15 cellular contexts compared by ENCODE assay signal in genomic region chr6:44111434-44112417, GRCh38. TPM values are rescaled to one million over a fixed set of nuclear protein-coding genes. Genes with fewer than 3 reads are reported as not detected.
DNase-seq lines count a peak whose midpoint lies in the region; ATAC-seq and TF ChIP-seq lines count a peak whose summit lies in the region.
"Had no signal": no experiment of that assay in that cellular context is flagged by ENCODE, and none has a peak within 500 bp of the region (broad histone marks: within the 10 kb centered on the region; RNA-seq: fewer than 3 reads in every experiment).

No MANE protein-coding gene starts in this region.

- peak overlapping the region; percentile 81 for H3K27ac Mint-ChIP-seq in CD8-positive, alpha-beta T cell
- peak overlapping the region; percentile 26 to 65 for H3K27ac Mint-ChIP-seq in effector memory CD8-positive, alpha-beta T cell

- peaks cover 44% of the 10 kb centered on the region for H3K36me3 ChIP-seq in CD8-positive, alpha-beta T cell (ENCODE audit: insufficient read depth, low read length)
- H3K36me3 ChIP-seq in mucosa of stomach (ENCODE audit: control insufficient read depth, insufficient read depth, low read length): peaks cover 21% of the 10 kb centered on the region
- H3K36me3 ChIP-seq in ascending aorta: peaks cover 40 to 52% of the 10 kb centered on the region in 2 donors

- intact Hi-C loops in CD8-positive, alpha-beta T cell (cut with DNase I, micrococcal nuclease): no loop called here
- intact Hi-C loops in ascending aorta (cut with DNase I): no loop called here

- H3K4me3 ChIP-seq in CD8-positive, alpha-beta T cell (ENCODE audit: low read depth, low read length): no peak overlapping the region
- H3K4me3 ChIP-seq in mucosa of stomach (ENCODE audit: low read length): no peak overlapping the region
- no peak overlapping the region for H3K4me3 ChIP-seq in ascending aorta
- H3K4me3 ChIP-seq: SJSA1 had no signal

- no peaks in the 10 kb centered on the region for H3K9me3 Mint-ChIP-seq in CD8-positive, alpha-beta T cell
- no peaks in the 10 kb centered on the region for H3K9me3 Mint-ChIP-seq in effector memory CD8-positive, alpha-beta T cell

- H3K27me3 Mint-ChIP-seq in CD8-positive, alpha-beta T cell (ENCODE audit: low read depth): no peaks in the 10 kb centered on the region
- no peaks in the 10 kb centered on the region for H3K27me3 Mint-ChIP-seq in effector memory CD8-positive, alpha-beta T cell

- no peak for ATAC-seq in CD8-positive, alpha-beta T cell
- ATAC-seq in effector memory CD8-positive, alpha-beta T cell (replicated peaks): no peak

- no peaks in the 10 kb centered on the region for H3K27me3 ChIP-seq in CD8-positive, alpha-beta T cell (ENCODE audit: insufficient read depth, low read length)
- H3K27me3 ChIP-seq in mucosa of stomach (ENCODE audit: control insufficient read depth, insufficient read depth, low read length): no peaks in the 10 kb centered on the region
- no peaks in the 10 kb centered on the region for H3K27me3 ChIP-seq in ascending aorta
- H3K27me3 ChIP-seq: SJSA1 had no signal

- no peak for DNase-seq in CD8-positive, alpha-beta T cell
- DNase-seq in LoVo (ENCODE audit: low spot score): peak; percentile 39
- no peak for DNase-seq in effector memory CD8-positive, alpha-beta T cell
- DNase-seq in COR-L47 (lab: John Stamatoyannopoulos, UW): no peak
- DNase-seq in ascending aorta (ENCODE audit: low spot score in 2 of 2): no peak
- DNase-seq in HK-2 (ENCODE audit: unreplicated experiment): no peak
- no peak for DNase-seq in SIG-M5 treated with dmso at 0.1 percent for 504 hours (lab: John Stamatoyannopoulos, UW; ENCODE audit: unreplicated experiment)
- DNase-seq: amniotic stem cell, GF-D8, NCI-H446 treated with DMSO at 0.1 percent for 48 hours, substantia nigra had no signal

- no peaks in the 10 kb centered on the region for H3K9me3 ChIP-seq in CD8-positive, alpha-beta T cell (ENCODE audit: low read length)
- H3K9me3 ChIP-seq in mucosa of stomach (ENCODE audit: control insufficient read depth, low read length) (no peaks in the 10 kb centered on the region), ascending aorta (no peaks in the 10 kb centered on the region)
- H3K9me3 ChIP-seq: SJSA1 had no signal

- peak overlapping the region; percentile 30 for H3K9ac ChIP-seq in mucosa of stomach (ENCODE audit: low read length)

- peaks cover 78% of the 10 kb centered on the region for H3K36me3 Mint-ChIP-seq in CD8-positive, alpha-beta T cell
- peaks cover 32% of the 10 kb centered on the region for H3K36me3 Mint-ChIP-seq in effector memory CD8-positive, alpha-beta T cell (ENCODE audit: insufficient read depth)

- H3K27ac ChIP-seq in CD8-positive, alpha-beta T cell (ENCODE audit: low read depth, low read length): no peak overlapping the region
- H3K27ac ChIP-seq in ascending aorta: peak overlapping the region in 1 of 2 donors; percentile 71
- H3K27ac ChIP-seq: SJSA1 had no signal

- H3K4me1 ChIP-seq in CD8-positive, alpha-beta T cell (ENCODE audit: insufficient read depth, low read length): peaks cover 4% of the 10 kb centered on the region
- H3K4me1 ChIP-seq in mucosa of stomach (ENCODE audit: control insufficient read depth, insufficient read depth, low read length) (peaks cover 53% of the 10 kb centered on the region), ascending aorta (peaks cover 7 to 9% of the 10 kb centered on the region in 2 donors)

- POLR2A ChIA-PET in CD8-positive, alpha-beta T cell (lab: Charles Lee): interaction anchor here (0.6 kb wide), 1 partner anchor 1706 kb away, joined by 3 read pairs; no protein-coding TSS in a partner anchor

- TF ChIP-seq CTCF in CD8-positive, alpha-beta T cell (IDR thresholded peaks at IDR 0.05): no peak
- no peak for TF ChIP-seq CTCF in ascending aorta (IDR thresholded peaks at IDR 0.05)

- no peak overlapping the region for H3K4me3 Mint-ChIP-seq in CD8-positive, alpha-beta T cell
- H3K4me3 Mint-ChIP-seq in effector memory CD8-positive, alpha-beta T cell: no peak overlapping the region

- CTCF ChIA-PET in CD8-positive, alpha-beta T cell (lab: Charles Lee): interaction anchor here (1.1 to 2.4 kb wide), 5 partner anchors 12 to 201 kb away, joined by 4 to 8 read pairs (median 6); partner anchors contain the start of gene AARS2

- H3K4me1 Mint-ChIP-seq in CD8-positive, alpha-beta T cell (ENCODE audit: low read depth): peaks cover 21% of the 10 kb centered on the region
- peaks cover 16 to 28% of the 10 kb centered on the region in 2 donors for H3K4me1 Mint-ChIP-seq in effector memory CD8-positive, alpha-beta T cell (ENCODE audit: low read depth in 2 of 2)

RNA-seq across cellular contexts. Expression of gene MRPL14, which starts 15.5 kb away (rescaled TPM):
- total RNA-seq in CD8-positive, alpha-beta T cell: 10 to 100 TPM; 10.3 to 10.5 TPM
- 61.8 TPM for total RNA-seq in ascending aorta

RNA-seq across cellular contexts. Expression of gene TMEM63B, which starts 15.6 kb away (rescaled TPM):
- 10 to 100 TPM; 14.1 to 19.0 TPM for total RNA-seq in CD8-positive, alpha-beta T cell
- 9.6 TPM for total RNA-seq in ascending aorta

RNA-seq across cellular contexts. Expression of gene CAPN11, which starts 46.9 kb away (rescaled TPM):
- under 1 TPM; 0.22 to 0.27 TPM for total RNA-seq in CD8-positive, alpha-beta T cell
- 0.43 TPM for total RNA-seq in ascending aorta
- total RNA-seq: frontal cortex, H4, SJSA1 had no signal
